ENCODE assay signal across 15 cellular contexts in genomic region chr1:58753431-58753866, GRCh38. TPM values are rescaled to one million over a fixed set of nuclear protein-coding genes. Genes with fewer than 3 reads are reported as not detected.
A peak's percentile ranks its signal among the peaks of the same experiment; 100 is the strongest.
DNase-seq lines count a peak whose midpoint lies in the region; ATAC-seq and TF ChIP-seq lines count a peak whose summit lies in the region.
"Had no signal": no experiment of that assay in that cellular context is flagged by ENCODE, and none has a peak within 500 bp of the region (broad histone marks: within the 10 kb centered on the region; RNA-seq: fewer than 3 reads in every experiment).

No MANE protein-coding gene starts in this region.

- no peak for TF ChIP-seq EP300 in stomach (IDR thresholded peaks at IDR 0.05)

- H3K79me2 ChIP-seq in PC-9 (ENCODE audit: low read depth) (no peaks in the 10 kb centered on the region), mammary epithelial cell (ENCODE audit: insufficient read depth, low read length) (no peaks in the 10 kb centered on the region), OCI-LY7 (ENCODE audit: insufficient read depth, low read depth, low read length) (no peaks in the 10 kb centered on the region)
- H3K79me2 ChIP-seq: hepatocyte had no signal

- peaks cover 41% of the 10 kb centered on the region for H3K4me1 ChIP-seq in PC-9 (replicated peaks; ENCODE audit: insufficient read depth)
- H3K4me1 ChIP-seq in mammary epithelial cell (ENCODE audit: insufficient read depth, low read length), result peaks cover 42% of the 10 kb centered on the region
- H3K4me1 ChIP-seq in lung (ENCODE audit: control insufficient read depth in 2 of 2, insufficient read depth in 2 of 2, low read length in 2 of 2), result peaks cover 8 to 17% of the 10 kb centered on the region in 2 donors
- H3K4me1 ChIP-seq in stomach, result peaks cover 8 to 36% (median 15%) of the 10 kb centered on the region in 4 donors
- no peaks in the 10 kb centered on the region for H3K4me1 ChIP-seq in OCI-LY7 (ENCODE audit: insufficient read depth, low read length, poor library complexity, severe bottlenecking)

- H3K9ac ChIP-seq in mammary epithelial cell (ENCODE audit: insufficient read depth, low read length), result no peak overlapping the region

- no TSS peak for BruUV-seq in PC-9 (replicated peaks; lab: Mats Ljungman, UMichigan)
- no TSS peak for BruUV-seq in mammary epithelial cell (replicated peaks; lab: Mats Ljungman, UMichigan)
- BruUV-seq in OCI-LY7 (replicated peaks; lab: Mats Ljungman, UMichigan), result no TSS peak

- H3F3A ChIP-seq in PC-9 (ENCODE audit: insufficient read depth, low read depth), result peaks cover 37% of the 10 kb centered on the region

- DNase-seq in PC-9 (no peak), mammary epithelial cell (no peak), lung (ENCODE audit: low spot score) (no peak), stomach (no peak), OCI-LY7 (ENCODE audit: low spot score) (no peak), GM10266 (ENCODE audit: extremely low spot score) (no peak)
- DNase-seq: activated CD4-positive, alpha-beta T cell treated with anti-CD3 and anti-CD28 coated beads for 4 hours; CD8-positive, alpha-beta T cell; H9; MG63; NCI-H1436 treated with DMSO at 0.1 percent for 48 hours; NCI-H82; stimulated activated CD4-positive, alpha-beta T cell treated with anti-CD3 and anti-CD28 coated beads, Interleukin-4, amount 100 ng/mL, for 1 hour had no signal

- H3K27ac ChIP-seq in PC-9 (peak overlapping the region; percentile 66), mammary epithelial cell (ENCODE audit: insufficient read depth, low read depth, low read length) (peak overlapping the region; percentile 37), lung (ENCODE audit: low read depth in 1 of 2, low read length in 1 of 2) (peak overlapping the region; percentile 23 to 39), stomach (peak overlapping the region in 3 of 5 donors; percentile 4 to 63 (median 45)), OCI-LY7 (ENCODE audit: low read depth, low read length, poor library complexity, severe bottlenecking) (no peak overlapping the region)
- H3K27ac ChIP-seq: hepatocyte had no signal

- POLR2A ChIA-PET in PC-9 (lab: Charles Lee; ENCODE audit: unreplicated experiment) (interaction anchor here (0.5 to 0.6 kb wide), 3 partner anchors 27 to 440 kb away, joined by 3 to 26 read pairs (median 3); no protein-coding TSS in a partner anchor), OCI-LY7 (lab: Charles Lee) (interaction anchor here (0.5 kb wide), 1 partner anchor 95 kb away, joined by 3 read pairs; no protein-coding TSS in a partner anchor)

- dilution Hi-C loops in mammary epithelial cell (cut with HindIII; ENCODE audit: low sequenced_read_pairs), result no loop called here

- intact Hi-C loops in PC-9 (cut with micrococcal nuclease; ENCODE audit: unreplicated experiment), result no loop called here
- intact Hi-C loops in mammary epithelial cell (cut with micrococcal nuclease), result no loop called here
- intact Hi-C loops in stomach (cut with DNase I; ENCODE audit: low total_unique reads), result no loop called here
- intact Hi-C loops in OCI-LY7 (cut with micrococcal nuclease; ENCODE audit: unreplicated experiment), result no loop called here

- H3K27me3 ChIP-seq in PC-9 (ENCODE audit: insufficient read depth, low read depth), result no peaks in the 10 kb centered on the region
- no peaks in the 10 kb centered on the region for H3K27me3 ChIP-seq in mammary epithelial cell (ENCODE audit: insufficient read depth, low read length)
- H3K27me3 ChIP-seq in lung (ENCODE audit: control insufficient read depth, insufficient read depth), result no peaks in the 10 kb centered on the region
- no peaks in the 10 kb centered on the region for H3K27me3 ChIP-seq in stomach
- H3K27me3 ChIP-seq: hepatocyte, MG63 had no signal

- H2AFZ ChIP-seq in PC-9 (no peak overlapping the region), mammary epithelial cell (ENCODE audit: low read depth, low read length) (no peak overlapping the region), OCI-LY7 (ENCODE audit: low read length) (no peak overlapping the region)
- H2AFZ ChIP-seq: hepatocyte had no signal

- H3K4me3 ChIP-seq in PC-9 (no peak overlapping the region), mammary epithelial cell (replicated peaks in 1 of 3; ENCODE audit: insufficient read depth in 1 of 3, low read depth in 2 of 3, low read length in 3 of 3) (no peak overlapping the region), lung (no peak overlapping the region), stomach (no peak overlapping the region), OCI-LY7 (ENCODE audit: low read depth, low read length, poor library complexity, severe bottlenecking) (no peak overlapping the region)
- H3K4me3 ChIP-seq: hepatocyte, MG63 had no signal

- CTCF ChIA-PET in PC-9 (lab: Charles Lee) (no interaction called here), mammary epithelial cell (lab: Charles Lee; ENCODE audit: low non-redundant PET) (interaction anchor here (0.6 kb wide), 1 partner anchor 30 kb away, joined by 3 read pairs; the partner anchor contains the start of gene JUN), OCI-LY7 (lab: Charles Lee; ENCODE audit: unreplicated experiment) (no interaction called here)

- in situ Hi-C loops in mammary epithelial cell (cut with MboI; ENCODE audit: low sequenced_read_pairs in 2 of 2), result no loop called here

- no peak for TF ChIP-seq POLR2A in stomach (IDR thresholded peaks at IDR 0.05)

- no peak for TF ChIP-seq CTCF in PC-9 (conservative IDR thresholded peaks at IDR 0.05)
- no peak for TF ChIP-seq CTCF in mammary epithelial cell (conservative IDR thresholded peaks at IDR 0.05 in 1 of 2, IDR thresholded peaks at IDR 0.05 in 1 of 2; ENCODE audit: extremely low read depth in 1 of 2, insufficient read depth in 1 of 2, low read depth in 1 of 2, low read length in 2 of 2)
- TF ChIP-seq CTCF in lung (IDR thresholded peaks at IDR 0.05; ENCODE audit: control extremely low read depth, extremely low read depth), result no peak
- no peak for TF ChIP-seq CTCF in stomach (IDR thresholded peaks at IDR 0.05)
- no peak for TF ChIP-seq CTCF in OCI-LY7 (conservative IDR thresholded peaks at IDR 0.05; ENCODE audit: low read length)
- no peak for TF ChIP-seq CTCF in GM10266 (IDR thresholded peaks at IDR 0.05; ENCODE audit: control insufficient read depth, insufficient read depth, low read depth, missing control alignments)

- H3K9me2 ChIP-seq in PC-9 (ENCODE audit: insufficient read depth) (no peaks in the 10 kb centered on the region), OCI-LY7 (ENCODE audit: insufficient read depth, low read length) (no peaks in the 10 kb centered on the region)

- H3K9me3 ChIP-seq in PC-9 (ENCODE audit: insufficient read depth, low read depth) (0 out of 2 replicates have a peak, but pooled peaks cover 8% of the 10 kb centered on the region), mammary epithelial cell (replicated peaks; ENCODE audit: insufficient read depth, low read length) (no peaks in the 10 kb centered on the region), lung (ENCODE audit: control insufficient read depth in 2 of 2, insufficient read depth in 1 of 2, low read length in 1 of 2) (no peaks in the 10 kb centered on the region), stomach (no peaks in the 10 kb centered on the region), OCI-LY7 (ENCODE audit: low read length) (no peaks in the 10 kb centered on the region)
- H3K9me3 ChIP-seq: MG63 had no signal

- H4K20me1 ChIP-seq in PC-9 (ENCODE audit: insufficient read depth) (no peaks in the 10 kb centered on the region), mammary epithelial cell (ENCODE audit: insufficient read depth, low read length) (no peaks in the 10 kb centered on the region), OCI-LY7 (ENCODE audit: insufficient read depth, low read length) (no peaks in the 10 kb centered on the region)

- H3K36me3 ChIP-seq in PC-9 (ENCODE audit: low read depth), result no peaks in the 10 kb centered on the region
- no peaks in the 10 kb centered on the region for H3K36me3 ChIP-seq in mammary epithelial cell (ENCODE audit: insufficient read depth, low read length)
- H3K36me3 ChIP-seq in lung (ENCODE audit: control insufficient read depth in 2 of 2, insufficient read depth in 2 of 2, low read length in 2 of 2), result no peaks in the 10 kb centered on the region
- H3K36me3 ChIP-seq in stomach, result no peaks in the 10 kb centered on the region
- H3K36me3 ChIP-seq in OCI-LY7 (ENCODE audit: insufficient read depth, low read length), result no peaks in the 10 kb centered on the region
- H3K36me3 ChIP-seq: MG63 had no signal

- WGBS in mammary epithelial cell (ENCODE audit: low coverage, missing lambda C conversion rate), result 71% methylated on average over 4 of the region's 4 CpGs
- WGBS in lung, 2 donors, result 78 to 82% methylated on average over 4 of the region's 4 CpGs
- WGBS in stomach, 5 donors, result 61 to 76% (median 71%) methylated on average over 4 of the region's 4 CpGs

- ATAC-seq in lung (ENCODE audit: insufficient read depth, low FRiP score), result no peak
- ATAC-seq in HG02763 (IDR thresholded peaks at IDR 0.05; ENCODE audit: unreplicated experiment), result no peak
- ATAC-seq: CD8-positive, alpha-beta T cell had no signal

- peak overlapping the region; percentile 15; the same call in 1 of the 2 replicates for H3K4me2 ChIP-seq in PC-9
- no peak overlapping the region for H3K4me2 ChIP-seq in mammary epithelial cell (ENCODE audit: insufficient read depth, low read depth, low read length)
- H3K4me2 ChIP-seq in OCI-LY7 (ENCODE audit: low read length), result no peak overlapping the region
- H3K4me2 ChIP-seq: hepatocyte had no signal

RNA-seq across cellular contexts. Expression of gene JUN, which starts 30.4 kb away (rescaled TPM):
- 74.7 and 93.7 TPM in 2 replicates for total RNA-seq in PC-9 (2021)
- total RNA-seq in mammary epithelial cell, result 10 to 100 TPM; 61.1 to 78.7 TPM
- polyA plus RNA-seq in mammary epithelial cell, result 24.6 TPM
- 25.1 TPM for polyA minus RNA-seq in mammary epithelial cell
- 100 to 1,000 TPM; 144 to 584 TPM for total RNA-seq in lung
- polyA plus RNA-seq in lung, result 100 to 1,000 TPM in 1 of 2 donors, 10 to 100 TPM in 1; 78.1 to 140 TPM
- 100 to 1,000 TPM; 169 to 382 (median 244) TPM for total RNA-seq in stomach
- polyA plus RNA-seq in stomach, result 100 to 1,000 TPM in 1 of 3 donors, 10 to 100 TPM in 2; 64.9 to 124 (median 78.1) TPM
- 7.7 and 8.1 TPM in 2 replicates for total RNA-seq in OCI-LY7 (2014; rRNA removed; shearing (Covaris generic))
- 4.2 and 5.3 TPM in 2 replicates for total RNA-seq in OCI-LY7 (2022)

RNA-seq across cellular contexts. Expression of gene MYSM1, which starts 53.6 kb away (rescaled TPM):
- total RNA-seq in PC-9 (2021) (32.9 and 38.1 TPM in 2 replicates), mammary epithelial cell (10 to 100 TPM; 23.8 to 46.1 TPM), lung (10 to 100 TPM; 23.4 to 67.0 TPM), stomach (100 to 1,000 TPM in 1 of 5 donors, 10 to 100 TPM in 4; 17.4 to 126 (median 36.2) TPM), OCI-LY7 (2022) (48.8 and 53.2 TPM in 2 replicates)
- polyA plus RNA-seq in mammary epithelial cell (6.3 TPM), lung (10 to 100 TPM in 1 of 2 donors, 1 to 10 TPM in 1; 7.4 to 14.8 TPM), stomach (1 to 10 TPM; 2.5 to 8.5 (median 3.4) TPM)
- polyA minus RNA-seq in mammary epithelial cell, result 1.7 TPM
- 21.3 and 23.9 TPM in 2 replicates for total RNA-seq in OCI-LY7 (2014; rRNA removed; shearing (Covaris generic))
